1 cellular context compared by ENCODE assay signal in the genomic region with DNA sequence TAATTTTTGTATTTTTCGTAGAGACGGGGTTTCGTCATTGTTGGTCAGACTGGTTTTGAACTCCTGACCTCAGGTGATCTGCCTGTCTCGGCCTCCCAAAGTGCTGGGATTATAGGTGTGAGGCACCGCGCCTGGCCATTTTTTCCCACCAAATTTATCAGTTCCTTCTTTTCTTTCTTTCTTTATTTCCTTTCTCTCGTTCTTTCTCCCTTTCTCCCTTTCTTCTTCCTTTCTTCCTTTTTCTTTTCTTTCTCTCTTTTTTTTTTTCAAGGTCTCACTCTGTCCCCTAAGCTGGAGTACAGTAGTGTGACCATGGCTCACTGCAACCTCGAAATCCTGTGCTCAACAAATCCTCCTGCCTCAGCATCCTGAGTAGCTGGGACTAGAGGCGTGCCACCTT.
TF ChIP-seq lines count a peak whose summit lies in the region.

No MANE protein-coding gene starts in this region.

TF ChIP-seq in WTC11, 78 proteins besides CTCF, POLR2A, EP300 and RAD21 (continued from another document):
- TF ChIP-seq, protein P1, sequence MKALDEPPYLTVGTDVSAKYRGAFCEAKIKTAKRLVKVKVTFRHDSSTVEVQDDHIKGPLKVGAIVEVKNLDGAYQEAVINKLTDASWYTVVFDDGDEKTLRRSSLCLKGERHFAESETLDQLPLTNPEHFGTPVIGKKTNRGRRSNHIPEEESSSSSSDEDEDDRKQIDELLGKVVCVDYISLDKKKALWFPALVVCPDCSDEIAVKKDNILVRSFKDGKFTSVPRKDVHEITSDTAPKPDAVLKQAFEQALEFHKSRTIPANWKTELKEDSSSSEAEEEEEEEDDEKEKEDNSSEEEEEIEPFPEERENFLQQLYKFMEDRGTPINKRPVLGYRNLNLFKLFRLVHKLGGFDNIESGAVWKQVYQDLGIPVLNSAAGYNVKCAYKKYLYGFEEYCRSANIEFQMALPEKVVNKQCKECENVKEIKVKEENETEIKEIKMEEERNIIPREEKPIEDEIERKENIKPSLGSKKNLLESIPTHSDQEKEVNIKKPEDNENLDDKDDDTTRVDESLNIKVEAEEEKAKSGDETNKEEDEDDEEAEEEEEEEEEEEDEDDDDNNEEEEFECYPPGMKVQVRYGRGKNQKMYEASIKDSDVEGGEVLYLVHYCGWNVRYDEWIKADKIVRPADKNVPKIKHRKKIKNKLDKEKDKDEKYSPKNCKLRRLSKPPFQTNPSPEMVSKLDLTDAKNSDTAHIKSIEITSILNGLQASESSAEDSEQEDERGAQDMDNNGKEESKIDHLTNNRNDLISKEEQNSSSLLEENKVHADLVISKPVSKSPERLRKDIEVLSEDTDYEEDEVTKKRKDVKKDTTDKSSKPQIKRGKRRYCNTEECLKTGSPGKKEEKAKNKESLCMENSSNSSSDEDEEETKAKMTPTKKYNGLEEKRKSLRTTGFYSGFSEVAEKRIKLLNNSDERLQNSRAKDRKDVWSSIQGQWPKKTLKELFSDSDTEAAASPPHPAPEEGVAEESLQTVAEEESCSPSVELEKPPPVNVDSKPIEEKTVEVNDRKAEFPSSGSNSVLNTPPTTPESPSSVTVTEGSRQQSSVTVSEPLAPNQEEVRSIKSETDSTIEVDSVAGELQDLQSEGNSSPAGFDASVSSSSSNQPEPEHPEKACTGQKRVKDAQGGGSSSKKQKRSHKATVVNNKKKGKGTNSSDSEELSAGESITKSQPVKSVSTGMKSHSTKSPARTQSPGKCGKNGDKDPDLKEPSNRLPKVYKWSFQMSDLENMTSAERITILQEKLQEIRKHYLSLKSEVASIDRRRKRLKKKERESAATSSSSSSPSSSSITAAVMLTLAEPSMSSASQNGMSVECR (CRISPR knock-in tag; IDR thresholded peaks at IDR 0.05; ENCODE audit: borderline replicate concordance) = no peak
- TF ChIP-seq, protein P2, sequence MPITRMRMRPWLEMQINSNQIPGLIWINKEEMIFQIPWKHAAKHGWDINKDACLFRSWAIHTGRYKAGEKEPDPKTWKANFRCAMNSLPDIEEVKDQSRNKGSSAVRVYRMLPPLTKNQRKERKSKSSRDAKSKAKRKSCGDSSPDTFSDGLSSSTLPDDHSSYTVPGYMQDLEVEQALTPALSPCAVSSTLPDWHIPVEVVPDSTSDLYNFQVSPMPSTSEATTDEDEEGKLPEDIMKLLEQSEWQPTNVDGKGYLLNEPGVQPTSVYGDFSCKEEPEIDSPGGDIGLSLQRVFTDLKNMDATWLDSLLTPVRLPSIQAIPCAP (CRISPR knock-in tag; IDR thresholded peaks at IDR 0.05) = no peak
- TF ChIP-seq, protein P3, sequence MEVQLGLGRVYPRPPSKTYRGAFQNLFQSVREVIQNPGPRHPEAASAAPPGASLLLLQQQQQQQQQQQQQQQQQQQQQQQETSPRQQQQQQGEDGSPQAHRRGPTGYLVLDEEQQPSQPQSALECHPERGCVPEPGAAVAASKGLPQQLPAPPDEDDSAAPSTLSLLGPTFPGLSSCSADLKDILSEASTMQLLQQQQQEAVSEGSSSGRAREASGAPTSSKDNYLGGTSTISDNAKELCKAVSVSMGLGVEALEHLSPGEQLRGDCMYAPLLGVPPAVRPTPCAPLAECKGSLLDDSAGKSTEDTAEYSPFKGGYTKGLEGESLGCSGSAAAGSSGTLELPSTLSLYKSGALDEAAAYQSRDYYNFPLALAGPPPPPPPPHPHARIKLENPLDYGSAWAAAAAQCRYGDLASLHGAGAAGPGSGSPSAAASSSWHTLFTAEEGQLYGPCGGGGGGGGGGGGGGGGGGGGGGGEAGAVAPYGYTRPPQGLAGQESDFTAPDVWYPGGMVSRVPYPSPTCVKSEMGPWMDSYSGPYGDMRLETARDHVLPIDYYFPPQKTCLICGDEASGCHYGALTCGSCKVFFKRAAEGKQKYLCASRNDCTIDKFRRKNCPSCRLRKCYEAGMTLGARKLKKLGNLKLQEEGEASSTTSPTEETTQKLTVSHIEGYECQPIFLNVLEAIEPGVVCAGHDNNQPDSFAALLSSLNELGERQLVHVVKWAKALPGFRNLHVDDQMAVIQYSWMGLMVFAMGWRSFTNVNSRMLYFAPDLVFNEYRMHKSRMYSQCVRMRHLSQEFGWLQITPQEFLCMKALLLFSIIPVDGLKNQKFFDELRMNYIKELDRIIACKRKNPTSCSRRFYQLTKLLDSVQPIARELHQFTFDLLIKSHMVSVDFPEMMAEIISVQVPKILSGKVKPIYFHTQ (CRISPR knock-in tag; IDR thresholded peaks at IDR 0.05) = no peak
- TF ChIP-seq, protein P4, sequence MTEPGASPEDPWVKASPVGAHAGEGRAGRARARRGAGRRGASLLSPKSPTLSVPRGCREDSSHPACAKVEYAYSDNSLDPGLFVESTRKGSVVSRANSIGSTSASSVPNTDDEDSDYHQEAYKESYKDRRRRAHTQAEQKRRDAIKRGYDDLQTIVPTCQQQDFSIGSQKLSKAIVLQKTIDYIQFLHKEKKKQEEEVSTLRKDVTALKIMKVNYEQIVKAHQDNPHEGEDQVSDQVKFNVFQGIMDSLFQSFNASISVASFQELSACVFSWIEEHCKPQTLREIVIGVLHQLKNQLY (CRISPR knock-in tag; IDR thresholded peaks at IDR 0.05) = no peak
- TF ChIP-seq CREM (CRISPR knock-in tag; IDR thresholded peaks at IDR 0.05) (no peak), RELA (CRISPR knock-in tag; IDR thresholded peaks at IDR 0.05; ENCODE audit: borderline replicate concordance) (no peak)
- TF ChIP-seq, protein P5, sequence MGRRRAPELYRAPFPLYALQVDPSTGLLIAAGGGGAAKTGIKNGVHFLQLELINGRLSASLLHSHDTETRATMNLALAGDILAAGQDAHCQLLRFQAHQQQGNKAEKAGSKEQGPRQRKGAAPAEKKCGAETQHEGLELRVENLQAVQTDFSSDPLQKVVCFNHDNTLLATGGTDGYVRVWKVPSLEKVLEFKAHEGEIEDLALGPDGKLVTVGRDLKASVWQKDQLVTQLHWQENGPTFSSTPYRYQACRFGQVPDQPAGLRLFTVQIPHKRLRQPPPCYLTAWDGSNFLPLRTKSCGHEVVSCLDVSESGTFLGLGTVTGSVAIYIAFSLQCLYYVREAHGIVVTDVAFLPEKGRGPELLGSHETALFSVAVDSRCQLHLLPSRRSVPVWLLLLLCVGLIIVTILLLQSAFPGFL (CRISPR knock-in tag; IDR thresholded peaks at IDR 0.05; ENCODE audit: borderline replicate concordance) = no peak
- TF ChIP-seq, protein P6, sequence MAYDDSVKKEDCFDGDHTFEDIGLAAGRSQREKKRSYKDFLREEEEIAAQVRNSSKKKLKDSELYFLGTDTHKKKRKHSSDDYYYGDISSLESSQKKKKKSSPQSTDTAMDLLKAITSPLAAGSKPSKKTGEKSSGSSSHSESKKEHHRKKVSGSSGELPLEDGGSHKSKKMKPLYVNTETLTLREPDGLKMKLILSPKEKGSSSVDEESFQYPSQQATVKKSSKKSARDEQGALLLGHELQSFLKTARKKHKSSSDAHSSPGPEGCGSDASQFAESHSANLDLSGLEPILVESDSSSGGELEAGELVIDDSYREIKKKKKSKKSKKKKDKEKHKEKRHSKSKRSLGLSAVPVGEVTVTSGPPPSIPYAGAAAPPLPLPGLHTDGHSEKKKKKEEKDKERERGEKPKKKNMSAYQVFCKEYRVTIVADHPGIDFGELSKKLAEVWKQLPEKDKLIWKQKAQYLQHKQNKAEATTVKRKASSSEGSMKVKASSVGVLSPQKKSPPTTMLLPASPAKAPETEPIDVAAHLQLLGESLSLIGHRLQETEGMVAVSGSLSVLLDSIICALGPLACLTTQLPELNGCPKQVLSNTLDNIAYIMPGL (CRISPR knock-in tag; IDR thresholded peaks at IDR 0.05) = no peak
- TF ChIP-seq, protein P7, sequence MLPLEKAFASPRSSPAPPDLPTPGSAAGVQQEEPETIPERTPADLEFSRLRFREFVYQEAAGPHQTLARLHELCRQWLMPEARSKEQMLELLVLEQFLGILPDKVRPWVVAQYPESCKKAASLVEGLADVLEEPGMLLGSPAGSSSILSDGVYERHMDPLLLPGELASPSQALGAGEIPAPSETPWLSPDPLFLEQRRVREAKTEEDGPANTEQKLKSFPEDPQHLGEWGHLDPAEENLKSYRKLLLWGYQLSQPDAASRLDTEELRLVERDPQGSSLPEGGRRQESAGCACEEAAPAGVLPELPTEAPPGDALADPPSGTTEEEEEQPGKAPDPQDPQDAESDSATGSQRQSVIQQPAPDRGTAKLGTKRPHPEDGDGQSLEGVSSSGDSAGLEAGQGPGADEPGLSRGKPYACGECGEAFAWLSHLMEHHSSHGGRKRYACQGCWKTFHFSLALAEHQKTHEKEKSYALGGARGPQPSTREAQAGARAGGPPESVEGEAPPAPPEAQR (CRISPR knock-in tag; IDR thresholded peaks at IDR 0.05) = no peak
